1 cellular context compared by ENCODE assay signal in genomic region chr19:57240311-57241090, GRCh38.
TF ChIP-seq lines count a peak whose summit lies in the region.

TSS of gene ZNF805 (plus strand) at chr19:57240632. CDS start at chr19:57240892, 260 bp downstream.

TF ChIP-seq in HEK293, 187 proteins besides CTCF, POLR2A, EP300 and RAD21 (continued from another document):
- TF ChIP-seq ZNF513 (tag by site-specific recombination; IDR thresholded peaks at IDR 0.05) = no peak
- peak; percentile 33; the same call in 1 of the 2 replicates for TF ChIP-seq WT1 (tag by site-specific recombination; IDR thresholded peaks at IDR 0.05)
- peak; percentile 47; the same call in 1 of the 2 replicates for TF ChIP-seq KLF17 (tag by site-specific recombination; IDR thresholded peaks at IDR 0.05)
- TF ChIP-seq ZNF112 (tag by site-specific recombination; IDR thresholded peaks at IDR 0.05) = no peak
- TF ChIP-seq SP2 (tag by site-specific recombination; IDR thresholded peaks at IDR 0.05) = peak; percentile 90
- TF ChIP-seq ZBTB20 (tag by site-specific recombination; IDR thresholded peaks at IDR 0.05) = peak; percentile 86
- peak; percentile 88 for TF ChIP-seq ZXDB (tag by site-specific recombination; IDR thresholded peaks at IDR 0.05)
- TF ChIP-seq ZNF704 (tag by site-specific recombination; IDR thresholded peaks at IDR 0.05) = no peak; the same call in 1 of the 2 replicates
- 0 out of 2 replicates have a peak, but pooled peaks have one; percentile 24 for TF ChIP-seq ZNF2 (tag by site-specific recombination; IDR thresholded peaks at IDR 0.05)
- no peak for TF ChIP-seq ZSCAN5A (tag by site-specific recombination; IDR thresholded peaks at IDR 0.05)
- TF ChIP-seq ZNF501 (tag by site-specific recombination; IDR thresholded peaks at IDR 0.05) = peak; percentile 40; the same call in 1 of the 2 replicates
- peak; percentile 94 for TF ChIP-seq PATZ1 (tag by site-specific recombination; IDR thresholded peaks at IDR 0.05)
- no peak for TF ChIP-seq ZNF148 (tag by site-specific recombination; IDR thresholded peaks at IDR 0.05; ENCODE audit: borderline replicate concordance)
- 0 out of 2 replicates have a peak, but pooled peaks have one; percentile 8 for TF ChIP-seq SCRT1 (tag by site-specific recombination; IDR thresholded peaks at IDR 0.05; ENCODE audit: borderline replicate concordance)
- TF ChIP-seq HIC1 (tag by site-specific recombination; IDR thresholded peaks at IDR 0.05) = no peak
- peak; percentile 96 for TF ChIP-seq KLF9 (tag by site-specific recombination; IDR thresholded peaks at IDR 0.05; ENCODE audit: low read depth)
- TF ChIP-seq ZNF600 (tag by site-specific recombination; IDR thresholded peaks at IDR 0.05) = peak; percentile 7; the same call in 1 of the 2 replicates
- 0 out of 2 replicates have a peak, but pooled peaks have one; percentile 29 for TF ChIP-seq YY1 (tag by site-specific recombination; IDR thresholded peaks at IDR 0.05)
- no peak for TF ChIP-seq ZNF155 (tag by site-specific recombination; IDR thresholded peaks at IDR 0.05)
- no peak for TF ChIP-seq ZBTB17 (tag by site-specific recombination; IDR thresholded peaks at IDR 0.05)
- peak; percentile 42; the same call in 1 of the 2 replicates for TF ChIP-seq ZNF843 (tag by site-specific recombination; IDR thresholded peaks at IDR 0.05)
- TF ChIP-seq EGR2 (tag by site-specific recombination; IDR thresholded peaks at IDR 0.05; ENCODE audit: low read depth) = peak; percentile 76
- peak; percentile 99 for TF ChIP-seq KLF8 (tag by site-specific recombination; IDR thresholded peaks at IDR 0.05)
- TF ChIP-seq ZNF548 (tag by site-specific recombination; IDR thresholded peaks at IDR 0.05) = no peak
- peak; percentile 48; the same call in 1 of the 2 replicates for TF ChIP-seq ZNF324 (tag by site-specific recombination; IDR thresholded peaks at IDR 0.05)
- peak; percentile 91 for TF ChIP-seq PRDM10 (tag by site-specific recombination; IDR thresholded peaks at IDR 0.05)
- TF ChIP-seq TSHZ1 (tag by site-specific recombination; IDR thresholded peaks at IDR 0.05; ENCODE audit: borderline replicate concordance) = no peak
- TF ChIP-seq YY2 (tag by site-specific recombination; IDR thresholded peaks at IDR 0.05) = no peak
- no peak for TF ChIP-seq ZNF140 (tag by site-specific recombination; IDR thresholded peaks at IDR 0.05)
- TF ChIP-seq SP3 (tag by site-specific recombination; IDR thresholded peaks at IDR 0.05) = peak; percentile 94
- no peak for TF ChIP-seq ZBTB8A (tag by site-specific recombination; IDR thresholded peaks at IDR 0.05)
- peak; percentile 51; the same call in 1 of the 2 replicates for TF ChIP-seq ZBTB21 (tag by site-specific recombination; IDR thresholded peaks at IDR 0.05)
- TF ChIP-seq PRDM6 (tag by site-specific recombination; IDR thresholded peaks at IDR 0.05) = 0 out of 2 replicates have a peak, but pooled peaks have one; percentile 28
- no peak for TF ChIP-seq ZNF133 (tag by site-specific recombination; IDR thresholded peaks at IDR 0.05)
- no peak for TF ChIP-seq ZNF473 (tag by site-specific recombination; IDR thresholded peaks at IDR 0.05)
TF ChIP-seq in HEK293: peak in this region for 45.
